32 cellular contexts compared by ENCODE assay signal in genomic region chr4:67694662-67695061, GRCh38. TPM values are rescaled to one million over a fixed set of nuclear protein-coding genes. Genes with fewer than 3 reads are reported as not detected.
"Had no signal": no experiment of that assay in that cellular context is flagged by ENCODE, and none has a peak within 500 bp of the region (broad histone marks: within the 10 kb centered on the region; RNA-seq: fewer than 3 reads in every experiment).

No MANE protein-coding gene starts in this region.

- H2AFZ ChIP-seq: PC-9 had no signal

- H3K27ac Mint-ChIP-seq: activated CD4-positive, alpha-beta T cell treated with anti-CD3 and anti-CD28 coated beads, Interleukin-2, amount 10 ng/mL, durations not matched to agents 24 days and 14 days; activated CD8-positive, alpha-beta T cell treated with anti-CD3 and anti-CD28 coated beads for 36 hours; activated naive CD4-positive, alpha-beta T cell treated with anti-CD3 and anti-CD28 coated beads, Interleukin-2, amount 50 U/mL, for 24 hours; activated naive CD8-positive, alpha-beta T cell treated with anti-CD3 and anti-CD28 coated beads, Interleukin-2, amount 10 ng/mL, durations not matched to agents 7 days and 5 days; activated T-cell treated with anti-CD3 and anti-CD28 coated beads, Interleukin-2, amount 50 U/mL, for 24 hours; activated T-helper 2 cell treated with anti-CD3 and anti-CD28 coated beads, Interferon-gamma antibody, Interleukin-2, Interleukin-4, amounts not matched to agents 10 μg/mL and 5 μg/mL and 100 μg/mL, durations not matched to agents 14 hours and 24 hours and 36 hours had no signal

- H3K27ac ChIP-seq: ascending aorta, cardiac muscle cell, PC-9, WERI-Rb-1 had no signal

- H3K4me3 Mint-ChIP-seq: activated CD4-positive, alpha-beta T cell treated with anti-CD3 and anti-CD28 coated beads, Interleukin-2, amount 10 ng/mL, durations not matched to agents 24 days and 14 days; activated CD8-positive, alpha-beta T cell treated with anti-CD3 and anti-CD28 coated beads for 36 hours; activated naive CD4-positive, alpha-beta T cell treated with anti-CD3 and anti-CD28 coated beads, Interleukin-2, amount 50 U/mL, for 24 hours; activated naive CD8-positive, alpha-beta T cell treated with anti-CD3 and anti-CD28 coated beads, Interleukin-2, amount 10 ng/mL, durations not matched to agents 7 days and 5 days; activated T-cell treated with anti-CD3 and anti-CD28 coated beads, Interleukin-2, amount 50 U/mL, for 24 hours had no signal

- DNase-seq: activated CD4-positive, alpha-beta T cell treated with anti-CD3 and anti-CD28 coated beads for 1 hour; activated CD4-positive, alpha-beta T cell treated with anti-CD3 and anti-CD28 coated beads, Interleukin-2, amount 10 ng/mL, durations not matched to agents 24 days and 14 days; activated CD4-positive, alpha-beta T cell treated with anti-CD3 and anti-CD28 coated beads, Interleukin-2, amount 50 U/mL, for 4 hours; activated CD4-positive, CD25-positive, alpha-beta regulatory T cell; activated CD8-positive, alpha-beta T cell treated with anti-CD3 and anti-CD28 coated beads for 36 hours; activated gamma-delta T cell; activated naive CD4-positive, alpha-beta T cell treated with Interleukin-2 at 50 U/mL for 16 hours; activated naive CD8-positive, alpha-beta T cell treated with anti-CD3 and anti-CD28 coated beads, Interleukin-2, amount 10 ng/mL, durations not matched to agents 7 days and 5 days; activated T-cell treated with anti-CD3 and anti-CD28 coated beads, Interleukin-2, amount 50 U/mL, for 24 hours; amygdala; NCI-H1105; NCI-H1417 treated with DMSO at 0.1 percent for 48 hours; NCI-H187 treated with DMSO at 0.1 percent for 48 hours; NCI-H2081; NCI-H226; NCI-H524 treated with DMSO at 0.1 percent for 48 hours; NCI-H748 treated with DMSO at 0.1 percent for 48 hours; NK-92 treated with Interleukin-12 subunit alpha and Interleukin-12 subunit beta, amount 100 ng/mL, for 24 hours; PC-9; Right ventricle myocardium superior; T1000; WERI-Rb-1 had no signal

- ATAC-seq: activated CD8-positive, alpha-beta T cell treated with anti-CD3 and anti-CD28 coated beads for 36 hours; K562 had no signal

- H3K4me3 ChIP-seq: ascending aorta, cardiac muscle cell, K562, PC-9 had no signal

- H3K27me3 ChIP-seq: ascending aorta, cardiac muscle cell had no signal

- H3K4me2 ChIP-seq: PC-9 had no signal

- H3K4me1 ChIP-seq: ascending aorta had no signal

- H3K27me3 Mint-ChIP-seq: activated CD4-positive, alpha-beta T cell treated with anti-CD3 and anti-CD28 coated beads, Interleukin-2, amount 10 ng/mL, durations not matched to agents 24 days and 14 days; activated CD8-positive, alpha-beta T cell treated with anti-CD3 and anti-CD28 coated beads for 36 hours; activated naive CD4-positive, alpha-beta T cell treated with anti-CD3 and anti-CD28 coated beads, Interleukin-2, amount 50 U/mL, for 24 hours; activated naive CD8-positive, alpha-beta T cell treated with anti-CD3 and anti-CD28 coated beads, Interleukin-2, amount 10 ng/mL, durations not matched to agents 7 days and 5 days; activated T-cell treated with anti-CD3 and anti-CD28 coated beads, Interleukin-2, amount 50 U/mL, for 24 hours had no signal

- H3K9me3 ChIP-seq: ascending aorta had no signal

- H3K9me3 Mint-ChIP-seq: activated CD8-positive, alpha-beta T cell treated with anti-CD3 and anti-CD28 coated beads for 36 hours; activated naive CD4-positive, alpha-beta T cell treated with anti-CD3 and anti-CD28 coated beads, Interleukin-2, amount 50 U/mL, for 24 hours; activated T-cell treated with anti-CD3 and anti-CD28 coated beads, Interleukin-2, amount 50 U/mL, for 24 hours had no signal

RNA-seq across cellular contexts. Expression of gene GNRHR, which starts 59.5 kb away (rescaled TPM):
- total RNA-seq: activated CD4-positive, alpha-beta T cell treated with anti-CD3 and anti-CD28 coated beads, Interleukin-2, amount 10 ng/mL, durations not matched to agents 24 days and 14 days; activated CD8-positive, alpha-beta memory T cell treated with anti-CD3 and anti-CD28 coated beads for 36 hours; activated CD8-positive, alpha-beta T cell treated with anti-CD3 and anti-CD28 coated beads for 36 hours; activated naive CD8-positive, alpha-beta T cell treated with anti-CD3 and anti-CD28 coated beads, Interleukin-2, amount 10 ng/mL, durations not matched to agents 7 days and 5 days; activated T-helper 2 cell treated with anti-CD3 and anti-CD28 coated beads, Interferon-gamma antibody, Interleukin-2, Interleukin-4, amounts not matched to agents 10 μg/mL and 5 μg/mL and 100 μg/mL, durations not matched to agents 14 hours and 24 hours and 36 hours; ascending aorta; cardiac muscle cell; K562; MCF 10A; NCI-H460; PC-9; Right ventricle myocardium superior; T-helper 1 cell treated with Interleukin-12 subunit alpha and Interleukin-12 subunit beta and Interleukin-4 antibody, amounts not matched to agents 30 ng/mL and 1 ng/mL, for 36 hours; T-helper 2 cell treated with Interferon-gamma antibody and Interleukin-4, amounts not matched to agents 100 ng/mL and 5 ng/mL, for 36 hours had no signal
